In genomic region chr4:145805490-145805889, GRCh38 we compare ENCODE assay signal across 9 cellular contexts.
DNase-seq lines count a peak whose midpoint lies in the region; ATAC-seq and TF ChIP-seq lines count a peak whose summit lies in the region.
"Had no signal": no experiment of that assay in that cellular context is flagged by ENCODE, and none has a peak within 500 bp of the region (broad histone marks: within the 10 kb centered on the region; RNA-seq: fewer than 3 reads in every experiment).

No MANE protein-coding gene starts in this region.

- in situ Hi-C loops in Caki2 (cut with HindIII; ENCODE audit: low pct_unique_long_range_greater_than_20kb, low sequenced_read_pairs), result no loop called here
- in situ Hi-C loops in ACHN (cut with HindIII; ENCODE audit: low pct_ligation_motif_present, low pct_unique_long_range_greater_than_20kb, low sequenced_read_pairs), result no loop called here

- ATAC-seq in natural killer cell, result no peak

- peaks cover 23% of the 10 kb centered on the region for H3K4me1 Mint-ChIP-seq in dendritic cell treated with granulocyte-macrophage colony-stimulating factor and Interleukin-4, amounts not matched to agents 40 ng/mL and 50 ng/mL, for 4 days (ENCODE audit: low read depth)
- no peaks in the 10 kb centered on the region for H3K4me1 Mint-ChIP-seq in natural killer cell

- H3K9me3 Mint-ChIP-seq in dendritic cell treated with granulocyte-macrophage colony-stimulating factor and Interleukin-4, amounts not matched to agents 40 ng/mL and 50 ng/mL, for 4 days, result peaks cover 11% of the 10 kb centered on the region
- H3K9me3 Mint-ChIP-seq in natural killer cell, result no peaks in the 10 kb centered on the region

- no peaks in the 10 kb centered on the region for H3K27me3 Mint-ChIP-seq in dendritic cell treated with granulocyte-macrophage colony-stimulating factor and Interleukin-4, amounts not matched to agents 40 ng/mL and 50 ng/mL, for 4 days
- no peaks in the 10 kb centered on the region for H3K27me3 Mint-ChIP-seq in natural killer cell (ENCODE audit: low read depth in 2 of 2)

- peaks cover 9% of the 10 kb centered on the region for H3K36me3 Mint-ChIP-seq in dendritic cell treated with granulocyte-macrophage colony-stimulating factor and Interleukin-4, amounts not matched to agents 40 ng/mL and 50 ng/mL, for 4 days (ENCODE audit: low read depth)
- peaks cover 2% of the 10 kb centered on the region for H3K36me3 Mint-ChIP-seq in natural killer cell

- DNase-seq in Caki2 (ENCODE audit: low read depth) (peak; percentile 61), M059J (ENCODE audit: low read depth) (peak; percentile 42), left kidney (ENCODE audit: low read depth, low spot score) (peak; percentile 12), ACHN (no peak), natural killer cell (no peak), nucleus accumbens (lab: John Stamatoyannopoulos, UW) (no peak), NCI-H1105 (lab: John Stamatoyannopoulos, UW) (no peak)
- DNase-seq: aorta had no signal

- no peak overlapping the region for H3K4me3 Mint-ChIP-seq in dendritic cell treated with granulocyte-macrophage colony-stimulating factor and Interleukin-4, amounts not matched to agents 40 ng/mL and 50 ng/mL, for 4 days
- H3K4me3 Mint-ChIP-seq in natural killer cell, result no peak overlapping the region

- intact Hi-C loops in dendritic cell treated with granulocyte-macrophage colony-stimulating factor and Interleukin-4, amounts not matched to agents 40 ng/mL and 50 ng/mL, for 4 days (cut with micrococcal nuclease), result no loop called here
- intact Hi-C loops in natural killer cell (cut with micrococcal nuclease), result no loop called here

- H3K27ac Mint-ChIP-seq in dendritic cell treated with granulocyte-macrophage colony-stimulating factor and Interleukin-4, amounts not matched to agents 40 ng/mL and 50 ng/mL, for 4 days, result peak overlapping the region; percentile 70
- H3K27ac Mint-ChIP-seq in natural killer cell, result no peak overlapping the region

- no peak for TF ChIP-seq CTCF in natural killer cell (IDR thresholded peaks at IDR 0.05)

Comparison
In these comparisons a context has a peak if more than half of its experiments do, and no peak if none do; other contexts are left out.
1. DNase-seq: peak in Caki2 (single experiment), M059J (single experiment) and left kidney (single experiment); none in ACHN (single experiment), natural killer cell (single experiment), nucleus accumbens (0 of 56) and NCI-H1105 (single experiment).